ENCODE assay signal across 23 cellular contexts in the genomic region with DNA sequence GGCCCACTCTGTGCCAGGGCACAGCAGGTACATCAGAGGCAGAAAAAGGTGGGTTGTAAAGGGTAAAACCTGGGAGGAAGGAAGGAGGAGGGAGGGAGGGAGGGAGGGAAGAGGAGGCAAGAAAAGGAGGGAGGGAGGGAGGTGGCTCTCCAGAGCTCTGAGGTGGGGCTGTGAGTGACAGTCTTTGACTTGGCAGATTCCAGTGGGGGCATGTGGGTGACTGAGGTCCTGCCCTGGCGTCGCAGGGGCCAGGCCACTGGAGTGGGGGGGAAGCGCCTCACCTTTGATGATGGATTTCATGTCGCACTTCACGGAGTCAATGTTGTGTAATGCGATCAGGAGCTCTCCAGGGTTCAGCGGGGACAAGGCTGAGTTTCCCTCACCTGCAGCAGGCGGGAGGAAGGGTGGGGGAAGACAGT. TPM values are rescaled to one million over a fixed set of nuclear protein-coding genes. Genes with fewer than 3 reads are reported as not detected.
DNase-seq lines count a peak whose midpoint lies in the region; ATAC-seq and TF ChIP-seq lines count a peak whose summit lies in the region.
"Had no signal": no experiment of that assay in that cellular context is flagged by ENCODE, and none has a peak within 500 bp of the region (broad histone marks: within the 10 kb centered on the region; RNA-seq: fewer than 3 reads in every experiment).

No MANE protein-coding gene starts in this region.

- intact Hi-C loops in CD4-positive, alpha-beta T cell (cut with DNase I, micrococcal nuclease) = no loop called here

- peaks cover 5% of the 10 kb centered on the region for H3K27me3 Mint-ChIP-seq in neural progenitor cell (ENCODE audit: insufficient read depth, low read depth)
- peaks cover 4% of the 10 kb centered on the region for H3K27me3 Mint-ChIP-seq in CD4-positive, alpha-beta T cell
- H3K27me3 Mint-ChIP-seq: central memory CD8-positive, alpha-beta T cell; T-cell had no signal

- no peaks in the 10 kb centered on the region for H3K27me3 ChIP-seq in neural progenitor cell
- H3K27me3 ChIP-seq in CD4-positive, alpha-beta T cell (ENCODE audit: control insufficient read depth, insufficient read depth, low read length) = no peaks in the 10 kb centered on the region
- H3K27me3 ChIP-seq: MG63 had no signal

- peak overlapping the region; percentile 70 for H3K27ac ChIP-seq in RWPE1
- H3K27ac ChIP-seq in neural progenitor cell = no peak overlapping the region
- H3K27ac ChIP-seq in CD4-positive, alpha-beta T cell (ENCODE audit: low read depth, low read length) = no peak overlapping the region
- H3K27ac ChIP-seq: lower lobe of right lung had no signal

- ATAC-seq in CD4-positive, alpha-beta T cell (ENCODE audit: poor library complexity) = no peak
- ATAC-seq: lower lobe of right lung, T-cell had no signal

- CTCF ChIA-PET in RWPE1 (lab: Yijun Ruan, JAX) = interaction anchor here (0.6 to 1.1 kb wide), 2 partner anchors 13 to 51 kb away, joined by 4 read pairs; no protein-coding TSS in a partner anchor
- CTCF ChIA-PET in CD4-positive, alpha-beta T cell (lab: Charles Lee) = no interaction called here

- peaks cover 19% of the 10 kb centered on the region for H3K4me1 ChIP-seq in neural progenitor cell

- H3K4me3 ChIP-seq in neural progenitor cell = no peak overlapping the region
- H3K4me3 ChIP-seq: lower lobe of right lung, MG63 had no signal

- peak overlapping the region; percentile 53 for H3K4me3 Mint-ChIP-seq in neural progenitor cell
- H3K4me3 Mint-ChIP-seq in CD4-positive, alpha-beta T cell = no peak overlapping the region
- H3K4me3 Mint-ChIP-seq: central memory CD8-positive, alpha-beta T cell; T-cell had no signal

- H3K4me1 Mint-ChIP-seq in neural progenitor cell = peaks cover 13% of the 10 kb centered on the region
- H3K4me1 Mint-ChIP-seq in CD4-positive, alpha-beta T cell (ENCODE audit: low read depth) = peaks cover 6% of the 10 kb centered on the region

- H3K36me3 ChIP-seq in neural progenitor cell = no peaks in the 10 kb centered on the region

- H3K36me3 Mint-ChIP-seq in neural progenitor cell = peaks cover 12% of the 10 kb centered on the region
- peaks cover 26% of the 10 kb centered on the region for H3K36me3 Mint-ChIP-seq in CD4-positive, alpha-beta T cell (ENCODE audit: low read depth)

- no peaks in the 10 kb centered on the region for H3K79me2 ChIP-seq in neural progenitor cell (ENCODE audit: low read depth)

- no peak overlapping the region for H3K9ac ChIP-seq in neural progenitor cell

- POLR2A ChIA-PET in RWPE1 (lab: Yijun Ruan, JAX; ENCODE audit: low non-redundant PET) = no interaction called here
- POLR2A ChIA-PET in CD4-positive, alpha-beta T cell (lab: Charles Lee) = no interaction called here

- no peak overlapping the region for H2AFZ ChIP-seq in neural progenitor cell (replicated peaks)

- peak; percentile 57 for DNase-seq in NCI-H2196 (lab: John Stamatoyannopoulos, UW; ENCODE audit: unreplicated experiment)
- no peak for DNase-seq in NCI-H2196 treated with DMSO at 0.1 percent for 48 hours (lab: John Stamatoyannopoulos, UW; ENCODE audit: unreplicated experiment)
- DNase-seq in RWPE1 (ENCODE audit: low spot score) = no peak
- no peak for DNase-seq in neural progenitor cell (ENCODE audit: low spot score)
- DNase-seq in T1000 (lab: John Stamatoyannopoulos, UW) = no peak
- DNase-seq in CD4-positive, alpha-beta T cell = no peak
- DNase-seq: 8988T; activated CD4-positive, alpha-beta T cell treated with anti-CD3 and anti-CD28 coated beads, Interleukin-2, amount 50 U/mL, for 1 hour; activated naive CD4-positive, alpha-beta T cell; amygdala; DND-41; foreskin melanocyte; lower lobe of right lung; MG63; NCI-H1436 treated with DMSO at 0.1 percent for 48 hours; NCI-H2227 treated with DMSO at 0.1 percent for 48 hours; OCI-M1; SHP77 treated with DMSO at 0.1 percent for 48 hours; stimulated activated CD4-positive, alpha-beta T cell treated with anti-CD3 and anti-CD28 coated beads, Interleukin-4, amount 100 ng/mL, for 1 hour; T-cell had no signal

- H3K27ac Mint-ChIP-seq in neural progenitor cell = peak overlapping the region; percentile 17
- no peak overlapping the region for H3K27ac Mint-ChIP-seq in CD4-positive, alpha-beta T cell
- H3K27ac Mint-ChIP-seq: T-cell had no signal

- H3K9me3 ChIP-seq in neural progenitor cell (ENCODE audit: low read depth) = no peaks in the 10 kb centered on the region
- H3K9me3 ChIP-seq in CD4-positive, alpha-beta T cell (ENCODE audit: control insufficient read depth, low read length) = no peaks in the 10 kb centered on the region
- H3K9me3 ChIP-seq: lower lobe of right lung, MG63 had no signal

- H3K9me3 Mint-ChIP-seq in neural progenitor cell = no peaks in the 10 kb centered on the region
- no peaks in the 10 kb centered on the region for H3K9me3 Mint-ChIP-seq in CD4-positive, alpha-beta T cell
- H3K9me3 Mint-ChIP-seq: central memory CD8-positive, alpha-beta T cell; T-cell had no signal

- H3F3A ChIP-seq in neural progenitor cell (ENCODE audit: low read depth) = peaks cover 22% of the 10 kb centered on the region

- peaks cover 9% of the 10 kb centered on the region for H4K20me1 ChIP-seq in neural progenitor cell (ENCODE audit: low read depth)

- no peak for TF ChIP-seq CTCF in RWPE1 (conservative IDR thresholded peaks at IDR 0.05; ENCODE audit: low read depth)
- TF ChIP-seq CTCF in neural progenitor cell (IDR thresholded peaks at IDR 0.05) = no peak
- TF ChIP-seq CTCF in CD4-positive, alpha-beta T cell (IDR thresholded peaks at IDR 0.05) = no peak

- H3K4me2 ChIP-seq in neural progenitor cell = no peak overlapping the region

RNA-seq across cellular contexts. Expression of a gene that starts 6.0 kb away (rescaled TPM):
- 0.22 TPM in 1 of 2 replicates, not detected in the other for total RNA-seq in neural progenitor cell (ENCODE audit: low replicate concordance)
- under 1 TPM; 0.17 to 0.25 TPM for total RNA-seq in CD4-positive, alpha-beta T cell
- total RNA-seq: H4 had no signal

RNA-seq across cellular contexts. Expression of a gene that starts 28.5 kb away (rescaled TPM):
- 22.8 and 50.3 TPM in 2 replicates for total RNA-seq in neural progenitor cell (ENCODE audit: low replicate concordance)
- total RNA-seq in CD4-positive, alpha-beta T cell = 10 to 100 TPM; 28.6 to 31.5 TPM

RNA-seq across cellular contexts. Expression of a gene that starts 38.8 kb away (rescaled TPM):
- 5.5 and 33.2 TPM in 2 replicates for total RNA-seq in neural progenitor cell (ENCODE audit: low replicate concordance)
- 10 to 100 TPM; 24.0 to 24.9 TPM for total RNA-seq in CD4-positive, alpha-beta T cell

RNA-seq across cellular contexts. Expression of a gene that starts 41.8 kb away (rescaled TPM):
- total RNA-seq in neural progenitor cell (ENCODE audit: low replicate concordance) = 38.3 and 65.7 TPM in 2 replicates
- total RNA-seq in CD4-positive, alpha-beta T cell = 10 to 100 TPM; 63.3 to 65.0 TPM

RNA-seq across cellular contexts. Expression of a gene that starts 43.0 kb away (rescaled TPM):
- total RNA-seq in neural progenitor cell (ENCODE audit: low replicate concordance) = 7.3 and 8.4 TPM in 2 replicates
- not detected for total RNA-seq in CD4-positive, alpha-beta T cell
- total RNA-seq: ureter had no signal
